17 cellular contexts compared by ENCODE assay signal in the genomic region with DNA sequence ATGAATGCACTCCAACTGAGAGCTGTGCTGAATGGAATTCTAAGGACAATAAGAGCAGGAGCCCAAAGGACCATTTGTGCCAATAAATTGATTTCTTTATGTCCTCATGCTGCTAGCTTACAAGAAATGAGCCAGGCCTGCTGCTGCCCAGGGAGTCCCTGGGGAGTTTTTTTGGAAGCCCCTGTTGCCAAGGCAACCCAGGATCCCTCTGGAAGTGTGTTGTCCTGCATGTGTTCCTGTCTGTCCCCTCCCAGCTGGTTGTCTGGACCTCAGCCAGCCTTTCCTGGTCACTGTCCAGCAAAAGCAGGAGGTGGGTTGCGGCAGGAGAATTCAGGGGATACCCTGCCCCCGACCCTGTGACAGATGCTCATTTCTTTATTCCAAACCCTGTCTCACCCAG. TPM values are rescaled to one million over a fixed set of nuclear protein-coding genes. Genes with fewer than 3 reads are reported as not detected.
DNase-seq lines count a peak whose midpoint lies in the region; ATAC-seq lines count a peak whose summit lies in the region.
"Had no signal": no experiment of that assay in that cellular context is flagged by ENCODE, and none has a peak within 500 bp of the region (broad histone marks: within the 10 kb centered on the region; RNA-seq: fewer than 3 reads in every experiment).

No MANE protein-coding gene starts in this region.

- peaks cover 1% of the 10 kb centered on the region for H3K4me1 ChIP-seq in right cardiac atrium (ENCODE audit: control insufficient read depth, insufficient read depth, low read length)

- no peak overlapping the region for H3K4me3 ChIP-seq in right cardiac atrium (ENCODE audit: low read length)
- H3K4me3 ChIP-seq: MG63 had no signal

- no peaks in the 10 kb centered on the region for H3K27me3 ChIP-seq in right cardiac atrium (ENCODE audit: control insufficient read depth, insufficient read depth)

- in situ Hi-C loops in ACHN (cut with HindIII; ENCODE audit: low pct_ligation_motif_present, low pct_unique_long_range_greater_than_20kb, low sequenced_read_pairs): no loop called here

- 26% methylated on average over 2 of the region's 2 CpGs for WGBS in right cardiac atrium

- intact Hi-C loops in right cardiac atrium (cut with DNase I) (no loop called here), Right ventricle myocardium inferior (cut with DNase I) (no loop called here)

- no peak overlapping the region for H3K27ac ChIP-seq in right cardiac atrium (ENCODE audit: low read length)
- H3K27ac ChIP-seq: C4-2B had no signal

- ATAC-seq in right cardiac atrium (no peak), Right ventricle myocardium inferior (no peak), esophagus mucosa (no peak), HG03095 (IDR thresholded peaks at IDR 0.05; ENCODE audit: unreplicated experiment) (no peak)

- DNase-seq in right cardiac atrium: peak in 2 of 3 donors; percentile 15 to 40
- DNase-seq in Right ventricle myocardium inferior (ENCODE audit: missing footprints): no peak
- DNase-seq in NCI-H1092 treated with DMSO at 0.1 percent for 48 hours (lab: John Stamatoyannopoulos, UW): peak; percentile 40
- peak; percentile 62 for DNase-seq in SK-N-DZ (ENCODE audit: low spot score)
- DNase-seq in ACHN: no peak
- DNase-seq: DND-41, H7, HFFc6, Karpas-422, MG63, NCI-H1048, NCI-H187 treated with DMSO at 0.1 percent for 48 hours, NCI-H510A had no signal

- no peaks in the 10 kb centered on the region for H3K9me3 ChIP-seq in right cardiac atrium (ENCODE audit: control insufficient read depth, low read length)

RNA-seq across cellular contexts. Expression of a gene that starts 51.0 kb away (rescaled TPM):
- 10 to 100 TPM; 56.4 to 86.8 (median 84.5) TPM for total RNA-seq in right cardiac atrium
- 70.6 TPM for polyA plus RNA-seq in right cardiac atrium
- total RNA-seq in Right ventricle myocardium inferior: 90.0 TPM
- polyA plus RNA-seq in SK-N-DZ (2014; cell fraction: cytosol; rRNA removed): 11.0 and 12.8 TPM in 2 replicates
- 11.3 and 12.2 TPM in 2 replicates for polyA plus RNA-seq in SK-N-DZ (2014; cell fraction: nucleus; rRNA removed)
- 3.1 TPM for total RNA-seq in esophagus mucosa
- polyA plus RNA-seq: IgD-negative memory B cell had no signal

Comparison
In these comparisons a context has a peak if more than half of its experiments do, and no peak if none do; other contexts are left out.
1. DNase-seq: peak in right cardiac atrium (2 of 3), NCI-H1092 treated with DMSO at 0.1 percent for 48 hours (single experiment) and SK-N-DZ (single experiment); none in Right ventricle myocardium inferior (single experiment) and ACHN (single experiment).
2. RNA of a gene that starts 51.0 kb away (total RNA-seq): 90.0 TPM in Right ventricle myocardium inferior (single experiment) and 56.4 to 86.8 TPM in right cardiac atrium; 3.1 TPM in esophagus mucosa (single experiment); every median in the first group is over 10 times any median in the second.